In genomic region chr5:773517-774264, GRCh38 we compare ENCODE assay signal across 18 cellular contexts. TPM values are rescaled to one million over a fixed set of nuclear protein-coding genes. Genes with fewer than 3 reads are reported as not detected.
DNase-seq lines count a peak whose midpoint lies in the region; ATAC-seq and TF ChIP-seq lines count a peak whose summit lies in the region.
"Had no signal": no experiment of that assay in that cellular context is flagged by ENCODE, and none has a peak within 500 bp of the region (broad histone marks: within the 10 kb centered on the region; RNA-seq: fewer than 3 reads in every experiment).

No MANE protein-coding gene starts in this region.

- no peaks in the 10 kb centered on the region for H3K27me3 Mint-ChIP-seq in activated CD8-positive, alpha-beta memory T cell treated with anti-CD3 and anti-CD28 coated beads, Interleukin-2, amount 10 ng/mL, durations not matched to agents 7 days and 5 days
- H3K27me3 Mint-ChIP-seq in CD4-positive, alpha-beta memory T cell: no peaks in the 10 kb centered on the region
- H3K27me3 Mint-ChIP-seq in T-helper 17 cell: no peaks in the 10 kb centered on the region
- H3K27me3 Mint-ChIP-seq: activated T-helper 17 cell treated with anti-CD3 and anti-CD28 coated beads, Interleukin-2, amount 50 U/mL, for 72 hours had no signal

- no peak overlapping the region for H3K4me2 ChIP-seq in hepatocyte
- no peak overlapping the region for H3K4me2 ChIP-seq in smooth muscle cell

- DNase-seq in activated CD8-positive, alpha-beta memory T cell treated with anti-CD3 and anti-CD28 coated beads, Interleukin-2, amount 50 U/mL, for 48 hours: peak; percentile 57
- DNase-seq in activated CD8-positive, alpha-beta memory T cell treated with anti-CD3 and anti-CD28 coated beads, Interleukin-2, amount 10 ng/mL, durations not matched to agents 7 days and 5 days: no peak
- DNase-seq in H7 (peak; percentile 36), hepatocyte (ENCODE audit: low spot score) (peak; percentile 6), smooth muscle cell (lab: John Stamatoyannopoulos, UW; ENCODE audit: unreplicated experiment) (no peak), T-helper 17 cell (no peak)
- no peak for DNase-seq in stimulated activated effector memory CD8-positive, alpha-beta T cell treated with anti-CD3 and anti-CD28 coated beads, Interleukin-12 subunit alpha, Interleukin-12 subunit beta, amount 100 ng/mL, for 72 hours (ENCODE audit: low spot score in 2 of 2)
- no peak for DNase-seq in CD4-positive, alpha-beta memory T cell
- DNase-seq: GF-D8, kidney glomerular epithelial cell, NCI-H2029 treated with DMSO at 0.1 percent for 48 hours, psoas muscle had no signal

- whole genome bisulfite sequencing in hepatocyte (ENCODE audit: low lambda C conversion rate, missing lambda C conversion rate): 84% methylated on average over 12 of the region's 12 CpGs
- WGBS in smooth muscle cell (ENCODE audit: low lambda C conversion rate): 85% methylated on average over 12 of the region's 12 CpGs

- H3K9me3 ChIP-seq in hepatocyte (ENCODE audit: low read depth): no peaks in the 10 kb centered on the region
- no peaks in the 10 kb centered on the region for H3K9me3 ChIP-seq in CD4-positive, alpha-beta memory T cell (ENCODE audit: control insufficient read depth in 1 of 2, low read length in 2 of 2)
- no peaks in the 10 kb centered on the region for H3K9me3 ChIP-seq in smooth muscle cell (replicated peaks; ENCODE audit: low read depth)
- H3K9me3 ChIP-seq in T-helper 17 cell (ENCODE audit: control insufficient read depth, low read length, poor library complexity, severe bottlenecking): no peaks in the 10 kb centered on the region
- H3K9me3 ChIP-seq: Caco-2, psoas muscle, thoracic aorta had no signal

- H3K4me1 ChIP-seq in hepatocyte (ENCODE audit: insufficient read depth) (no peaks in the 10 kb centered on the region), smooth muscle cell (ENCODE audit: low read depth) (no peaks in the 10 kb centered on the region)
- H3K4me1 ChIP-seq in CD4-positive, alpha-beta memory T cell (ENCODE audit: insufficient read depth, low read length): no peaks in the 10 kb centered on the region
- H3K4me1 ChIP-seq: Caco-2 had no signal

- H3K27ac Mint-ChIP-seq in activated CD8-positive, alpha-beta memory T cell treated with anti-CD3 and anti-CD28 coated beads, Interleukin-2, amount 10 ng/mL, durations not matched to agents 7 days and 5 days: no peak overlapping the region
- no peak overlapping the region for H3K27ac Mint-ChIP-seq in stimulated activated effector memory CD8-positive, alpha-beta T cell treated with anti-CD3 and anti-CD28 coated beads, Interleukin-12 subunit alpha, Interleukin-12 subunit beta, amount 100 ng/mL, for 72 hours
- no peak overlapping the region for H3K27ac Mint-ChIP-seq in CD4-positive, alpha-beta memory T cell
- no peak overlapping the region for H3K27ac Mint-ChIP-seq in T-helper 17 cell
- H3K27ac Mint-ChIP-seq: activated T-helper 17 cell treated with anti-CD3 and anti-CD28 coated beads, Interleukin-2, amount 50 U/mL, for 72 hours had no signal

- H3K4me3 ChIP-seq in H7 (ENCODE audit: insufficient read depth, low read depth, low read length) (no peak overlapping the region), hepatocyte (no peak overlapping the region), smooth muscle cell (no peak overlapping the region)
- H3K4me3 ChIP-seq in CD4-positive, alpha-beta memory T cell (ENCODE audit: low read length in 2 of 2): no peak overlapping the region
- H3K4me3 ChIP-seq: coronary artery, psoas muscle, thoracic aorta had no signal

- intact Hi-C loops in CD4-positive, alpha-beta memory T cell (cut with micrococcal nuclease): no loop called here

- H4K20me1 ChIP-seq in hepatocyte (ENCODE audit: insufficient read depth, poor library complexity, severe bottlenecking) (no peaks in the 10 kb centered on the region), smooth muscle cell (ENCODE audit: low read depth) (no peaks in the 10 kb centered on the region)

- TF ChIP-seq CTCF in hepatocyte (IDR thresholded peaks at IDR 0.05; ENCODE audit: poor library complexity) (no peak), smooth muscle cell (IDR thresholded peaks at IDR 0.05; ENCODE audit: borderline replicate concordance, insufficient read depth, poor library complexity, severe bottlenecking) (no peak)

- no peaks in the 10 kb centered on the region for H3K9me3 Mint-ChIP-seq in activated CD8-positive, alpha-beta memory T cell treated with anti-CD3 and anti-CD28 coated beads, Interleukin-2, amount 10 ng/mL, durations not matched to agents 7 days and 5 days (ENCODE audit: low read depth)
- H3K9me3 Mint-ChIP-seq in stimulated activated effector memory CD8-positive, alpha-beta T cell treated with anti-CD3 and anti-CD28 coated beads, Interleukin-12 subunit alpha, Interleukin-12 subunit beta, amount 100 ng/mL, for 72 hours: no peaks in the 10 kb centered on the region
- H3K9me3 Mint-ChIP-seq in CD4-positive, alpha-beta memory T cell: peaks cover 0 to 2% (median 0%) of the 10 kb centered on the region in 8 donors
- H3K9me3 Mint-ChIP-seq: activated T-helper 17 cell treated with anti-CD3 and anti-CD28 coated beads, Interleukin-2, amount 50 U/mL, for 72 hours had no signal

- H3K9me2 ChIP-seq in hepatocyte (replicated peaks; ENCODE audit: insufficient read depth): no peaks in the 10 kb centered on the region

- POLR2A ChIA-PET in CD4-positive, alpha-beta memory T cell (lab: Charles Lee; ENCODE audit: partially characterized antibody): no interaction called here

- H3K27me3 ChIP-seq in H7 (ENCODE audit: control insufficient read depth, insufficient read depth, low read length) (no peaks in the 10 kb centered on the region), hepatocyte (no peaks in the 10 kb centered on the region), smooth muscle cell (ENCODE audit: low read depth) (no peaks in the 10 kb centered on the region)
- no peaks in the 10 kb centered on the region for H3K27me3 ChIP-seq in CD4-positive, alpha-beta memory T cell (ENCODE audit: insufficient read depth, low read length)

- H3K9ac ChIP-seq in smooth muscle cell (ENCODE audit: low read depth): no peak overlapping the region

- H3K36me3 ChIP-seq in H7 (replicated peaks; ENCODE audit: control insufficient read depth, insufficient read depth, low read length) (no peaks in the 10 kb centered on the region), hepatocyte (replicated peaks; ENCODE audit: insufficient read depth, low read depth) (no peaks in the 10 kb centered on the region), smooth muscle cell (ENCODE audit: low read depth) (no peaks in the 10 kb centered on the region)
- no peaks in the 10 kb centered on the region for H3K36me3 ChIP-seq in CD4-positive, alpha-beta memory T cell (ENCODE audit: insufficient read depth, low read length)
- H3K36me3 ChIP-seq: thoracic aorta had no signal

- no peak overlapping the region for H3K27ac ChIP-seq in hepatocyte
- no peak overlapping the region for H3K27ac ChIP-seq in CD4-positive, alpha-beta memory T cell (ENCODE audit: low read depth, low read length)
- H3K27ac ChIP-seq in smooth muscle cell (ENCODE audit: low read depth): no peak overlapping the region
- H3K27ac ChIP-seq: coronary artery, psoas muscle, thoracic aorta had no signal

- CTCF ChIA-PET in activated CD8-positive, alpha-beta memory T cell treated with anti-CD3 and anti-CD28 coated beads, Interleukin-2, amount 10 ng/mL, durations not matched to agents 7 days and 5 days (lab: Charles Lee): no interaction called here
- CTCF ChIA-PET in CD4-positive, alpha-beta memory T cell (lab: Charles Lee; ENCODE audit: partially characterized antibody): no interaction called here

- no peaks in the 10 kb centered on the region for H3K36me3 Mint-ChIP-seq in activated CD8-positive, alpha-beta memory T cell treated with anti-CD3 and anti-CD28 coated beads, Interleukin-2, amount 10 ng/mL, durations not matched to agents 7 days and 5 days
- H3K36me3 Mint-ChIP-seq in stimulated activated effector memory CD8-positive, alpha-beta T cell treated with anti-CD3 and anti-CD28 coated beads, Interleukin-12 subunit alpha, Interleukin-12 subunit beta, amount 100 ng/mL, for 72 hours: no peaks in the 10 kb centered on the region
- no peaks in the 10 kb centered on the region for H3K36me3 Mint-ChIP-seq in CD4-positive, alpha-beta memory T cell
- peaks cover 2% of the 10 kb centered on the region for H3K36me3 Mint-ChIP-seq in T-helper 17 cell (ENCODE audit: low read depth)

- no peaks in the 10 kb centered on the region for H3K79me2 ChIP-seq in hepatocyte
- H3K79me2 ChIP-seq in smooth muscle cell (ENCODE audit: low read depth): no peaks in the 10 kb centered on the region

- ATAC-seq in activated CD8-positive, alpha-beta memory T cell treated with anti-CD3 and anti-CD28 coated beads, Interleukin-2, amount 10 ng/mL, durations not matched to agents 7 days and 5 days: no peak
- peak; percentile 1 for ATAC-seq in stimulated activated effector memory CD8-positive, alpha-beta T cell treated with anti-CD3 and anti-CD28 coated beads, Interleukin-12 subunit alpha, Interleukin-12 subunit beta, amount 100 ng/mL, for 72 hours
- ATAC-seq in T-helper 17 cell: no peak
- ATAC-seq: activated T-helper 17 cell treated with anti-CD3 and anti-CD28 coated beads, Interleukin-2, amount 50 U/mL, for 72 hours had no signal

- H3K4me3 Mint-ChIP-seq in activated CD8-positive, alpha-beta memory T cell treated with anti-CD3 and anti-CD28 coated beads, Interleukin-2, amount 10 ng/mL, durations not matched to agents 7 days and 5 days: no peak overlapping the region
- no peak overlapping the region for H3K4me3 Mint-ChIP-seq in stimulated activated effector memory CD8-positive, alpha-beta T cell treated with anti-CD3 and anti-CD28 coated beads, Interleukin-12 subunit alpha, Interleukin-12 subunit beta, amount 100 ng/mL, for 72 hours
- no peak overlapping the region for H3K4me3 Mint-ChIP-seq in CD4-positive, alpha-beta memory T cell
- H3K4me3 Mint-ChIP-seq in T-helper 17 cell: no peak overlapping the region
- H3K4me3 Mint-ChIP-seq: activated T-helper 17 cell treated with anti-CD3 and anti-CD28 coated beads, Interleukin-2, amount 50 U/mL, for 72 hours had no signal

- H2AFZ ChIP-seq in hepatocyte (no peak overlapping the region), smooth muscle cell (ENCODE audit: low read depth) (no peak overlapping the region)

- H3K4me1 Mint-ChIP-seq in activated CD8-positive, alpha-beta memory T cell treated with anti-CD3 and anti-CD28 coated beads, Interleukin-2, amount 10 ng/mL, durations not matched to agents 7 days and 5 days: no peaks in the 10 kb centered on the region
- H3K4me1 Mint-ChIP-seq in stimulated activated effector memory CD8-positive, alpha-beta T cell treated with anti-CD3 and anti-CD28 coated beads, Interleukin-12 subunit alpha, Interleukin-12 subunit beta, amount 100 ng/mL, for 72 hours: peaks cover 7% of the 10 kb centered on the region
- peaks cover 0 to 8% (median under 1%) of the 10 kb centered on the region in 4 donors for H3K4me1 Mint-ChIP-seq in CD4-positive, alpha-beta memory T cell
- H3K4me1 Mint-ChIP-seq in T-helper 17 cell: peaks cover 2% of the 10 kb centered on the region
- H3K4me1 Mint-ChIP-seq: activated T-helper 17 cell treated with anti-CD3 and anti-CD28 coated beads, Interleukin-2, amount 50 U/mL, for 72 hours had no signal

- H3F3A ChIP-seq in smooth muscle cell (ENCODE audit: low read depth): no peaks in the 10 kb centered on the region

RNA-seq across cellular contexts. Expression of gene ZDHHC11B, which starts 10.8 kb away (rescaled TPM):
- total RNA-seq in activated CD8-positive, alpha-beta memory T cell treated with anti-CD3 and anti-CD28 coated beads, Interleukin-2, amount 10 ng/mL, durations not matched to agents 7 days and 5 days: under 1 TPM in 1 of 2 experiments, not detected in 1; 0.21 TPM
- total RNA-seq in H7 (2014; rRNA removed; shearing (Covaris generic)): 0.07 and 0.33 TPM in 2 replicates
- total RNA-seq in hepatocyte (0.16 and 0.83 TPM in 2 replicates), smooth muscle cell (0.04 TPM in 1 of 2 replicates, not detected in the other), T-helper 17 cell (10 to 100 TPM in 1 of 2 donors, 1 to 10 TPM in 1; 9.3 to 31.2 TPM)
- polyA plus RNA-seq in hepatocyte (1.3 and 1.9 TPM in 2 replicates), smooth muscle cell (not detected in 2 replicates)
- 1 to 10 TPM; 8.0 to 8.1 TPM for total RNA-seq in CD4-positive, alpha-beta memory T cell
- under 1 TPM in 1 of 2 donors, not detected in 1; 0.75 TPM for polyA plus RNA-seq in CD4-positive, alpha-beta memory T cell
- total RNA-seq: epithelial cell of proximal tubule, myocyte had no signal

Comparison
In these comparisons a context has a peak if more than half of its experiments do, and no peak if none do; other contexts are left out.
1. DNase-seq: peak in activated CD8-positive, alpha-beta memory T cell treated with anti-CD3 and anti-CD28 coated beads, Interleukin-2, amount 50 U/mL, for 48 hours (single experiment), H7 (single experiment) and hepatocyte (single experiment); none in activated CD8-positive, alpha-beta memory T cell treated with anti-CD3 and anti-CD28 coated beads, Interleukin-2, amount 10 ng/mL, durations not matched to agents 7 days and 5 days (single experiment), stimulated activated effector memory CD8-positive, alpha-beta T cell treated with anti-CD3 and anti-CD28 coated beads, Interleukin-12 subunit alpha, Interleukin-12 subunit beta, amount 100 ng/mL, for 72 hours (0 of 2), CD4-positive, alpha-beta memory T cell (0 of 5), smooth muscle cell (single experiment) and T-helper 17 cell (0 of 3).